Comparison of ENCODE assay signal across 8 cellular contexts in genomic region chr7:140696024-140696678, GRCh38. TPM values are rescaled to one million over a fixed set of nuclear protein-coding genes. Genes with fewer than 3 reads are reported as not detected.
DNase-seq lines count a peak whose midpoint lies in the region; ATAC-seq and TF ChIP-seq lines count a peak whose summit lies in the region.

No MANE protein-coding gene starts in this region.

- H3K9me3 ChIP-seq in MM.1S (replicated peaks; ENCODE audit: insufficient read depth, low read length), result no peaks in the 10 kb centered on the region

- H3K27ac Mint-ChIP-seq in activated B cell treated with CpG ODN at 0.5 μM for 24 hours, result peak overlapping the region; percentile 98

- no peaks in the 10 kb centered on the region for H3K9me2 ChIP-seq in MM.1S (replicated peaks; ENCODE audit: insufficient read depth, low read length)

- peak overlapping the region; percentile 88 for H2AFZ ChIP-seq in MM.1S (ENCODE audit: low read length)

- H3K27me3 ChIP-seq in MM.1S (replicated peaks; ENCODE audit: insufficient read depth, low read length), result no peaks in the 10 kb centered on the region

- peak overlapping the region; percentile 94 for H3K4me3 Mint-ChIP-seq in activated B cell treated with CpG ODN at 0.5 μM for 24 hours

- intact Hi-C loops in activated B cell treated with CpG ODN at 0.5 μM for 24 hours (cut with micrococcal nuclease), result loop anchor here (1.0 to 5.0 kb wide), 8 partner anchors 20 to 1355 kb away; partner anchors contain the start of genes BRAF, FMC1, MRPS33 and SSBP1

- peaks cover 34% of the 10 kb centered on the region for H3K4me1 Mint-ChIP-seq in activated B cell treated with CpG ODN at 0.5 μM for 24 hours

- no peaks in the 10 kb centered on the region for H4K20me1 ChIP-seq in MM.1S (ENCODE audit: insufficient read depth, low read length)

- no peaks in the 10 kb centered on the region for H3K27me3 Mint-ChIP-seq in activated B cell treated with CpG ODN at 0.5 μM for 24 hours

- peak overlapping the region; percentile 81 for H3K4me2 ChIP-seq in MM.1S (ENCODE audit: low read depth, low read length)

- peaks cover 31% of the 10 kb centered on the region for H3K36me3 Mint-ChIP-seq in activated B cell treated with CpG ODN at 0.5 μM for 24 hours (ENCODE audit: low read depth)

- no peak for TF ChIP-seq CTCF in MM.1S (IDR thresholded peaks at IDR 0.05; ENCODE audit: low read length)
- no peak for TF ChIP-seq CTCF in activated B cell treated with CpG ODN at 0.5 μM for 24 hours (IDR thresholded peaks at IDR 0.05)
- no peak for TF ChIP-seq CTCF in coronary artery (IDR thresholded peaks at IDR 0.05)

- H3K4me3 ChIP-seq in MM.1S (ENCODE audit: low read length) (peak overlapping the region; percentile 98), coronary artery (peak overlapping the region; percentile 83)

- no peaks in the 10 kb centered on the region for H3F3A ChIP-seq in MM.1S (ENCODE audit: insufficient read depth, low read length)

- H3K27ac ChIP-seq in MM.1S (ENCODE audit: low read length) (peak overlapping the region; percentile 65; the same call in 1 of the 2 replicates), coronary artery (peak overlapping the region; percentile 85 to 90)

- no peaks in the 10 kb centered on the region for H3K36me3 ChIP-seq in MM.1S (replicated peaks; ENCODE audit: insufficient read depth, low read length)

- CTCF ChIA-PET in activated B cell treated with CpG ODN at 0.5 μM for 24 hours (lab: Charles Lee), result interaction anchor here (0.7 kb wide), 1 partner anchor 42 kb away, joined by 3 read pairs; no protein-coding TSS in a partner anchor

- peaks cover 46% of the 10 kb centered on the region for H3K79me2 ChIP-seq in MM.1S (ENCODE audit: low read length)

- no peaks in the 10 kb centered on the region for H3K9me3 Mint-ChIP-seq in activated B cell treated with CpG ODN at 0.5 μM for 24 hours

- POLR2A ChIA-PET in activated B cell treated with CpG ODN at 0.5 μM for 24 hours (lab: Charles Lee), result interaction anchor here (0.6 to 2.3 kb wide), 10 partner anchors 10 to 1465 kb away, joined by 3 to 8 read pairs (median 5); partner anchors contain the start of genes ADCK2, MKRN1, MRPS33 and UBN2

- peak overlapping the region; percentile 81; the same call in 1 of the 2 replicates for H3K9ac ChIP-seq in MM.1S (ENCODE audit: low read length)

- peak; percentile 95 for DNase-seq in activated naive CD4-positive, alpha-beta T cell treated with Interleukin-2 at 50 U/mL for 16 hours
- DNase-seq in activated naive CD4-positive, alpha-beta T cell treated with anti-CD3 and anti-CD28 coated beads, Interleukin-2, amount 50 U/mL, for 16 hours, result no peak
- DNase-seq in MM.1S, result peak; percentile 96
- DNase-seq in activated B cell treated with CpG ODN at 0.5 μM for 24 hours, result no peak
- DNase-seq in coronary artery (ENCODE audit: low spot score), result no peak
- DNase-seq in left lobe of liver (ENCODE audit: low spot score), result peak; percentile 96
- peak; percentile 95 to 97 for DNase-seq in stimulated activated CD4-positive, alpha-beta T cell treated with anti-CD3 and anti-CD28 coated beads, Interleukin-2, amount 100 ng/mL, for 24 hours

- H3K4me1 ChIP-seq in MM.1S (ENCODE audit: low read length), result peaks cover 11% of the 10 kb centered on the region

- ATAC-seq in activated B cell treated with CpG ODN at 0.5 μM for 24 hours (ENCODE audit: low read depth), result no peak
- peak; percentile 94 for ATAC-seq in left lobe of liver
- no peak for ATAC-seq in GM18870 (IDR thresholded peaks at IDR 0.05; ENCODE audit: unreplicated experiment)

RNA-seq across cellular contexts. Expression of gene NDUFB2, which starts 0.4 kb away (rescaled TPM):
- total RNA-seq in activated B cell treated with CpG ODN at 0.5 μM for 24 hours (140 and 168 TPM in 2 replicates), left lobe of liver (146 TPM)

RNA-seq across cellular contexts. Expression of gene ADCK2, which starts 23.4 kb away (rescaled TPM):
- total RNA-seq in activated B cell treated with CpG ODN at 0.5 μM for 24 hours (17.6 and 19.1 TPM in 2 replicates), left lobe of liver (11.7 TPM)

RNA-seq across cellular contexts. Expression of gene DENND2A, which starts 55.5 kb away (rescaled TPM):
- not detected in 2 replicates for total RNA-seq in activated B cell treated with CpG ODN at 0.5 μM for 24 hours
- total RNA-seq in left lobe of liver, result 2.5 TPM

Comparison
In these comparisons a context has a peak if more than half of its experiments do, and no peak if none do; other contexts are left out.
1. DNase-seq: peak in activated naive CD4-positive, alpha-beta T cell treated with Interleukin-2 at 50 U/mL for 16 hours (single experiment), MM.1S (single experiment), left lobe of liver (single experiment) and stimulated activated CD4-positive, alpha-beta T cell treated with anti-CD3 and anti-CD28 coated beads, Interleukin-2, amount 100 ng/mL, for 24 hours (2 of 2); none in activated naive CD4-positive, alpha-beta T cell treated with anti-CD3 and anti-CD28 coated beads, Interleukin-2, amount 50 U/mL, for 16 hours (single experiment), activated B cell treated with CpG ODN at 0.5 μM for 24 hours (single experiment) and coronary artery (single experiment).